Comparison of ENCODE assay signal across 30 cellular contexts in the genomic region with DNA sequence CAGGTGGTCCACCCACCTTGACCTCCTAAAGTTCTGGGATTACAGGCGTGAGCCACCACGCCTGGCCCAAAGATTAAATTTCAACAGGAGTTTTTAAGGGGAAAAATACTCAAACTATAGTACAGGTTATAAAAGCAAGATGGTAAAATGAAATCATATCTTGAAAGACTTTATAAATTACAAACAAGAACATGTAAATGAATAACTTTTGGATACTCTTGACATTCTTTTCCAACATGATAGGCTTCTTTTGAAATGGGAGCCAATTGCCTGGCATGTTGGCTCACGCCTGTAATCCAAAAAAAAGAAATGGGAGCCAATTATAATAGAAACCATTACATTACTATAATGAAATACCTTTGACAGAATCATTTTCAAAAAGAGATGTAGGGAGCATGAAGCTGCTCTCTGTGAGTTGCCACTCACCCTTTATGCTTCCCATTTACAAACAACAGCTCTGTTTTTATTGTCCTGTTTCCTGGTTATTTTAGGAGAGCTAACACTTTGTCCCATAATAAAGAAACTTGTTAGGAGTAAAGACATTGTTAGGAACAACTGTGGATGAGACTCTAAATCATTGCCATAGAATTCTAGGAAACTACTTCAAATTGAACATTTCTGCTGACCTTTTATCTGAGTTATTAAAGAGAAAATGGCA.
"Had no signal": no experiment of that assay in that cellular context is flagged by ENCODE, and none has a peak within 500 bp of the region (broad histone marks: within the 10 kb centered on the region; RNA-seq: fewer than 3 reads in every experiment).

No MANE protein-coding gene starts in this region.

- H3K4me3 ChIP-seq: hepatocyte, left lung, lower lobe of right lung, neural progenitor cell, prostate gland, skin epidermis, stomach, testis, thyroid gland, upper lobe of right lung had no signal

- H3K9me3 Mint-ChIP-seq: naive B cell; natural killer cell; nephron progenitor cell; neural progenitor cell; stimulated activated naive B cell treated with anti-CD40 and anti-IgM and Interleukin-4, amounts not matched to agents 10 μg/mL and 1 μg/mL and 100 μg/mL, for 72 hours had no signal

- H3K36me3 ChIP-seq: left lung, lower lobe of right lung, neural progenitor cell, neutrophil, prostate gland, stomach, thyroid gland, upper lobe of right lung had no signal

- DNase-seq: islet precursor cell; kidney glomerular epithelial cell; left cardiac atrium; left lung; lower lobe of right lung; mammary epithelial cell; mesenchymal stem cell; naive B cell; natural killer cell; nephron progenitor cell; occipital lobe; retina; right cardiac atrium; stimulated activated CD4-positive, alpha-beta T cell treated with anti-CD3 and anti-CD28 coated beads, Interleukin-12 subunit alpha, Interleukin-12 subunit beta, amount 100 ng/mL, for 4 hours; stimulated activated CD4-positive, alpha-beta T cell treated with anti-CD3 and anti-CD28 coated beads, Interleukin-15, amount 100 ng/mL, for 24 hours; stimulated activated CD4-positive, alpha-beta T cell treated with anti-CD3 and anti-CD28 coated beads, Interleukin-2, amount 100 ng/mL, for 24 hours; stimulated activated CD4-positive, alpha-beta T cell treated with anti-CD3 and anti-CD28 coated beads, Interleukin-4, amount 100 ng/mL, for 1 hour; stimulated activated naive B cell treated with anti-CD40 and anti-IgM and Interleukin-4, amounts not matched to agents 10 μg/mL and 1 μg/mL and 100 μg/mL, for 72 hours; stimulated activated naive CD8-positive, alpha-beta T cell treated with anti-CD3 and anti-CD28 coated beads, Interleukin-15, Interleukin-2, amounts not matched to agents 100 U/mL and 50 U/mL, for 24 hours; stomach; testis; thyroid gland; trophoblast cell; upper lobe of right lung had no signal

- H3K36me3 Mint-ChIP-seq: natural killer cell; neural progenitor cell; stimulated activated naive B cell treated with anti-CD40 and anti-IgM and Interleukin-4, amounts not matched to agents 10 μg/mL and 1 μg/mL and 100 μg/mL, for 72 hours had no signal

- H3K27ac ChIP-seq: hepatocyte, left lung, lower lobe of right lung, neural progenitor cell, neutrophil, prostate gland, skin epidermis, stomach, testis, thyroid gland, upper lobe of right lung had no signal

- H3K27ac Mint-ChIP-seq: natural killer cell; nephron progenitor cell; neural progenitor cell; stimulated activated naive B cell treated with anti-CD40 and anti-IgM and Interleukin-4, amounts not matched to agents 10 μg/mL and 1 μg/mL and 100 μg/mL, for 72 hours had no signal

- H3K9me3 ChIP-seq: left lung, lower lobe of right lung, neutrophil, prostate gland, stomach, testis, thyroid gland, upper lobe of right lung had no signal

- H3K4me3 Mint-ChIP-seq: natural killer cell; nephron progenitor cell; neural progenitor cell; stimulated activated naive B cell treated with anti-CD40 and anti-IgM and Interleukin-4, amounts not matched to agents 10 μg/mL and 1 μg/mL and 100 μg/mL, for 72 hours had no signal

- H3K4me1 Mint-ChIP-seq: naive B cell; natural killer cell; nephron progenitor cell; neural progenitor cell; stimulated activated naive B cell treated with anti-CD40 and anti-IgM and Interleukin-4, amounts not matched to agents 10 μg/mL and 1 μg/mL and 100 μg/mL, for 72 hours had no signal

- ATAC-seq: left cardiac atrium; left lung; lower lobe of right lung; natural killer cell; right cardiac atrium; sciatic nerve; stimulated activated naive B cell treated with anti-CD40 and anti-IgM and Interleukin-4, amounts not matched to agents 10 μg/mL and 1 μg/mL and 100 μg/mL, for 72 hours; stimulated activated naive CD8-positive, alpha-beta T cell treated with anti-CD3 and anti-CD28 coated beads, Interleukin-15, Interleukin-2, amounts not matched to agents 100 U/mL and 50 U/mL, for 24 hours; upper lobe of right lung had no signal

- H3K27me3 ChIP-seq: hepatocyte, left lung, neural progenitor cell, neutrophil, stomach, testis, thyroid gland, upper lobe of right lung had no signal

- H3K27me3 Mint-ChIP-seq: stimulated activated naive B cell treated with anti-CD40 and anti-IgM and Interleukin-4, amounts not matched to agents 10 μg/mL and 1 μg/mL and 100 μg/mL, for 72 hours had no signal

- H3K4me1 ChIP-seq: left lung, lower lobe of right lung, prostate gland, stomach, testis, thyroid gland, upper lobe of right lung had no signal
